In the genomic region with DNA sequence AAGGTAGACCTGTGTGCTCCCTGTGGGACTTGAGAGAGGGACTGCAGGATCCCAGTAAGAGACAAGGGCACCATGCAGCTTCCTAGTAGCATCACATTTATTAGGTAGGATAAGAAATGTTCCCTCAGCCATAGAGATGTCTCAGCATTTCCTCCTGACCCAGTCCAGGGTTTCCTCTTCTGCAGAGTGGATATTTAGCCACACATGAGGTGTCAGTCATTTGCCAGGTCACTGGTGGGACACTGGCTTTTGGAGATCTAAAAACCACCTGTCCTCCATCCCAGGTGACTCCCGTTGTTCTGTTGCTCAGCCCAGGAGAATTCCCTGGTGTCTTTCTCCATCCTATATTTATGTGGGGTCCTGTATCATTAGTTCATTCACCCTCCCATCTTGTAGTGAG, we compare ENCODE assay signal across 13 cellular contexts.
DNase-seq lines count a peak whose midpoint lies in the region; ATAC-seq and TF ChIP-seq lines count a peak whose summit lies in the region.
"Had no signal": no experiment of that assay in that cellular context is flagged by ENCODE, and none has a peak within 500 bp of the region (broad histone marks: within the 10 kb centered on the region; RNA-seq: fewer than 3 reads in every experiment).

No MANE protein-coding gene starts in this region.

- peak overlapping the region; percentile 94 for H2AFZ ChIP-seq in OCI-LY7 (ENCODE audit: low read length)

- no peaks in the 10 kb centered on the region for H3K27me3 Mint-ChIP-seq in chondrocyte (ENCODE audit: low read depth)
- H3K27me3 Mint-ChIP-seq in T-helper 2 cell treated with Interferon-gamma antibody and Interleukin-4, amounts not matched to agents 5 μg/mL and 100 μg/mL, for 36 hours (ENCODE audit: low read depth): peaks cover 9% of the 10 kb centered on the region

- peak overlapping the region; percentile 85 for H3K27ac Mint-ChIP-seq in chondrocyte (ENCODE audit: unreplicated experiment)
- no peak overlapping the region for H3K27ac Mint-ChIP-seq in T-helper 2 cell treated with Interferon-gamma antibody and Interleukin-4, amounts not matched to agents 5 μg/mL and 100 μg/mL, for 36 hours

- no peak overlapping the region for H3K4me3 Mint-ChIP-seq in chondrocyte (ENCODE audit: unreplicated experiment)
- no peak overlapping the region for H3K4me3 Mint-ChIP-seq in T-helper 2 cell treated with Interferon-gamma antibody and Interleukin-4, amounts not matched to agents 5 μg/mL and 100 μg/mL, for 36 hours

- H3K4me1 ChIP-seq in OCI-LY7 (ENCODE audit: insufficient read depth, low read length, poor library complexity, severe bottlenecking) (peaks cover 31% of the 10 kb centered on the region), muscle layer of colon (ENCODE audit: insufficient read depth, low read length) (peaks cover 98% of the 10 kb centered on the region)
- H3K4me1 ChIP-seq: SJSA1 had no signal

- H3K27ac ChIP-seq in OCI-LY7 (ENCODE audit: low read depth, low read length, poor library complexity, severe bottlenecking) (no peak overlapping the region), muscle layer of colon (ENCODE audit: low read depth, low read length) (peak overlapping the region; percentile 88), substantia nigra (ENCODE audit: low read depth, low read length, poor library complexity, severe bottlenecking) (peak overlapping the region; percentile 75)
- H3K27ac ChIP-seq: SJSA1 had no signal

- H3K4me1 Mint-ChIP-seq in chondrocyte (ENCODE audit: low read depth): peaks cover 75% of the 10 kb centered on the region
- H3K4me1 Mint-ChIP-seq in T-helper 2 cell treated with Interferon-gamma antibody and Interleukin-4, amounts not matched to agents 5 μg/mL and 100 μg/mL, for 36 hours (ENCODE audit: low read depth): peaks cover 76% of the 10 kb centered on the region

- no TSS peak for BruUV-seq in OCI-LY7 (replicated peaks; lab: Mats Ljungman, UMichigan)

- H4K20me1 ChIP-seq in OCI-LY7 (ENCODE audit: insufficient read depth, low read length): no peaks in the 10 kb centered on the region

- POLR2A ChIA-PET in OCI-LY7 (lab: Charles Lee): interaction anchor here (1.0 to 1.1 kb wide), 2 partner anchors 9 to 181 kb away, joined by 3 to 4 read pairs; no protein-coding TSS in a partner anchor

- H3K4me3 ChIP-seq in OCI-LY7 (ENCODE audit: low read depth, low read length, poor library complexity, severe bottlenecking) (no peak overlapping the region), muscle layer of colon (ENCODE audit: low read depth in 1 of 2, low read length in 2 of 2) (peak overlapping the region; percentile 2 to 34)
- H3K4me3 ChIP-seq: GM12878, SJSA1 had no signal

- H3K79me2 ChIP-seq in OCI-LY7 (ENCODE audit: insufficient read depth, low read depth, low read length): no peaks in the 10 kb centered on the region

- H3K27me3 ChIP-seq in muscle layer of colon (ENCODE audit: control insufficient read depth in 1 of 2, insufficient read depth in 2 of 2, low read length in 2 of 2): no peaks in the 10 kb centered on the region
- H3K27me3 ChIP-seq: SJSA1 had no signal

- intact Hi-C loops in OCI-LY7 (cut with micrococcal nuclease; ENCODE audit: unreplicated experiment): no loop called here

- H3K4me2 ChIP-seq in OCI-LY7 (ENCODE audit: low read length): 0 out of 2 replicates have a peak overlapping the region, but pooled peaks have one; percentile 46

- TF ChIP-seq CTCF in OCI-LY7 (conservative IDR thresholded peaks at IDR 0.05; ENCODE audit: low read length): no peak
- TF ChIP-seq CTCF in chondrocyte (IDR thresholded peaks at IDR 0.05): no peak

- no peaks in the 10 kb centered on the region for H3K9me2 ChIP-seq in OCI-LY7 (ENCODE audit: insufficient read depth, low read length)

- H3K9me3 ChIP-seq in OCI-LY7 (ENCODE audit: low read length) (no peaks in the 10 kb centered on the region), muscle layer of colon (ENCODE audit: low read length) (no peaks in the 10 kb centered on the region)
- H3K9me3 ChIP-seq: mucosa of descending colon, SJSA1 had no signal

- no peaks in the 10 kb centered on the region for H3K36me3 ChIP-seq in OCI-LY7 (ENCODE audit: insufficient read depth, low read length)
- H3K36me3 ChIP-seq in muscle layer of colon (ENCODE audit: insufficient read depth, low read length): no peaks in the 10 kb centered on the region
- H3K36me3 ChIP-seq: SJSA1 had no signal

- H3K9me3 Mint-ChIP-seq in chondrocyte (ENCODE audit: low read depth): no peaks in the 10 kb centered on the region
- no peaks in the 10 kb centered on the region for H3K9me3 Mint-ChIP-seq in T-helper 2 cell treated with Interferon-gamma antibody and Interleukin-4, amounts not matched to agents 5 μg/mL and 100 μg/mL, for 36 hours

- peaks cover 6% of the 10 kb centered on the region for H3K36me3 Mint-ChIP-seq in chondrocyte (ENCODE audit: low read depth)
- H3K36me3 Mint-ChIP-seq in T-helper 2 cell treated with Interferon-gamma antibody and Interleukin-4, amounts not matched to agents 5 μg/mL and 100 μg/mL, for 36 hours (ENCODE audit: low read depth): peaks cover 10% of the 10 kb centered on the region

- no peak for DNase-seq in OCI-LY7 (ENCODE audit: low spot score)
- DNase-seq in chondrocyte (ENCODE audit: low spot score): no peak
- no peak for DNase-seq in substantia nigra (lab: John Stamatoyannopoulos, UW)
- no peak for DNase-seq in T-helper 2 cell treated with Interferon-gamma antibody and Interleukin-4, amounts not matched to agents 5 μg/mL and 100 μg/mL, for 36 hours (ENCODE audit: low spot score)
- no peak for DNase-seq in NCI-H2227 (lab: John Stamatoyannopoulos, UW; ENCODE audit: unreplicated experiment)
- DNase-seq: activated CD4-positive, CD25-positive, alpha-beta regulatory T cell treated with anti-CD3 and anti-CD28 coated beads, Interleukin-2, amount 50 U/mL, for 72 hours; activated effector memory CD4-positive, alpha-beta T cell treated with anti-CD3 and anti-CD28 coated beads, Interleukin-2, amount 50 U/mL, for 16 hours; NCI-H524 had no signal

- H3K9ac ChIP-seq in muscle layer of colon (ENCODE audit: low read length): peak overlapping the region; percentile 74

- CTCF ChIA-PET in OCI-LY7 (lab: Charles Lee; ENCODE audit: unreplicated experiment): interaction anchor here (0.6 kb wide), 1 partner anchor 201 kb away, joined by 3 read pairs; no protein-coding TSS in a partner anchor

- no peak for ATAC-seq in GM19455 (IDR thresholded peaks at IDR 0.05; ENCODE audit: unreplicated experiment)
- ATAC-seq: GM12878 had no signal
